ENCODE assay signal across 1 cellular context in the genomic region with DNA sequence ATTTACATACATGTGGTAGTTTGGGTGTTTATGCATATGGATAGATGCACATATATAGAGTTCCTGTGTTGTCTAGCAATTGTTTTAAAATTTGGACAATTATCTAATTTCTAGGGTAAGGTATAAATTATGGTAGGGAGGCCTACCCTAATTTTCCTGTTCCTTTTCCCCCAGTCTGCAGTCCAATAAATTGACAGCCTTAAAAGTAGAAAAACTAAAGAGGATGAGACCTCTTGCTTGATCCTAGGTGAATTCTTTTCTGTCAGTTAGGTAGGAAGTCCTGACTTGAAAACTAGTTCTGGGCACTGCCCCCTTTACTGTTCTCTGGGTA.
TF ChIP-seq lines count a peak whose summit lies in the region.

No MANE protein-coding gene starts in this region.

TF ChIP-seq in GM23338, 12 proteins besides CTCF, POLR2A, EP300 and RAD21 (continued from another document):
- TF ChIP-seq, protein P1, sequence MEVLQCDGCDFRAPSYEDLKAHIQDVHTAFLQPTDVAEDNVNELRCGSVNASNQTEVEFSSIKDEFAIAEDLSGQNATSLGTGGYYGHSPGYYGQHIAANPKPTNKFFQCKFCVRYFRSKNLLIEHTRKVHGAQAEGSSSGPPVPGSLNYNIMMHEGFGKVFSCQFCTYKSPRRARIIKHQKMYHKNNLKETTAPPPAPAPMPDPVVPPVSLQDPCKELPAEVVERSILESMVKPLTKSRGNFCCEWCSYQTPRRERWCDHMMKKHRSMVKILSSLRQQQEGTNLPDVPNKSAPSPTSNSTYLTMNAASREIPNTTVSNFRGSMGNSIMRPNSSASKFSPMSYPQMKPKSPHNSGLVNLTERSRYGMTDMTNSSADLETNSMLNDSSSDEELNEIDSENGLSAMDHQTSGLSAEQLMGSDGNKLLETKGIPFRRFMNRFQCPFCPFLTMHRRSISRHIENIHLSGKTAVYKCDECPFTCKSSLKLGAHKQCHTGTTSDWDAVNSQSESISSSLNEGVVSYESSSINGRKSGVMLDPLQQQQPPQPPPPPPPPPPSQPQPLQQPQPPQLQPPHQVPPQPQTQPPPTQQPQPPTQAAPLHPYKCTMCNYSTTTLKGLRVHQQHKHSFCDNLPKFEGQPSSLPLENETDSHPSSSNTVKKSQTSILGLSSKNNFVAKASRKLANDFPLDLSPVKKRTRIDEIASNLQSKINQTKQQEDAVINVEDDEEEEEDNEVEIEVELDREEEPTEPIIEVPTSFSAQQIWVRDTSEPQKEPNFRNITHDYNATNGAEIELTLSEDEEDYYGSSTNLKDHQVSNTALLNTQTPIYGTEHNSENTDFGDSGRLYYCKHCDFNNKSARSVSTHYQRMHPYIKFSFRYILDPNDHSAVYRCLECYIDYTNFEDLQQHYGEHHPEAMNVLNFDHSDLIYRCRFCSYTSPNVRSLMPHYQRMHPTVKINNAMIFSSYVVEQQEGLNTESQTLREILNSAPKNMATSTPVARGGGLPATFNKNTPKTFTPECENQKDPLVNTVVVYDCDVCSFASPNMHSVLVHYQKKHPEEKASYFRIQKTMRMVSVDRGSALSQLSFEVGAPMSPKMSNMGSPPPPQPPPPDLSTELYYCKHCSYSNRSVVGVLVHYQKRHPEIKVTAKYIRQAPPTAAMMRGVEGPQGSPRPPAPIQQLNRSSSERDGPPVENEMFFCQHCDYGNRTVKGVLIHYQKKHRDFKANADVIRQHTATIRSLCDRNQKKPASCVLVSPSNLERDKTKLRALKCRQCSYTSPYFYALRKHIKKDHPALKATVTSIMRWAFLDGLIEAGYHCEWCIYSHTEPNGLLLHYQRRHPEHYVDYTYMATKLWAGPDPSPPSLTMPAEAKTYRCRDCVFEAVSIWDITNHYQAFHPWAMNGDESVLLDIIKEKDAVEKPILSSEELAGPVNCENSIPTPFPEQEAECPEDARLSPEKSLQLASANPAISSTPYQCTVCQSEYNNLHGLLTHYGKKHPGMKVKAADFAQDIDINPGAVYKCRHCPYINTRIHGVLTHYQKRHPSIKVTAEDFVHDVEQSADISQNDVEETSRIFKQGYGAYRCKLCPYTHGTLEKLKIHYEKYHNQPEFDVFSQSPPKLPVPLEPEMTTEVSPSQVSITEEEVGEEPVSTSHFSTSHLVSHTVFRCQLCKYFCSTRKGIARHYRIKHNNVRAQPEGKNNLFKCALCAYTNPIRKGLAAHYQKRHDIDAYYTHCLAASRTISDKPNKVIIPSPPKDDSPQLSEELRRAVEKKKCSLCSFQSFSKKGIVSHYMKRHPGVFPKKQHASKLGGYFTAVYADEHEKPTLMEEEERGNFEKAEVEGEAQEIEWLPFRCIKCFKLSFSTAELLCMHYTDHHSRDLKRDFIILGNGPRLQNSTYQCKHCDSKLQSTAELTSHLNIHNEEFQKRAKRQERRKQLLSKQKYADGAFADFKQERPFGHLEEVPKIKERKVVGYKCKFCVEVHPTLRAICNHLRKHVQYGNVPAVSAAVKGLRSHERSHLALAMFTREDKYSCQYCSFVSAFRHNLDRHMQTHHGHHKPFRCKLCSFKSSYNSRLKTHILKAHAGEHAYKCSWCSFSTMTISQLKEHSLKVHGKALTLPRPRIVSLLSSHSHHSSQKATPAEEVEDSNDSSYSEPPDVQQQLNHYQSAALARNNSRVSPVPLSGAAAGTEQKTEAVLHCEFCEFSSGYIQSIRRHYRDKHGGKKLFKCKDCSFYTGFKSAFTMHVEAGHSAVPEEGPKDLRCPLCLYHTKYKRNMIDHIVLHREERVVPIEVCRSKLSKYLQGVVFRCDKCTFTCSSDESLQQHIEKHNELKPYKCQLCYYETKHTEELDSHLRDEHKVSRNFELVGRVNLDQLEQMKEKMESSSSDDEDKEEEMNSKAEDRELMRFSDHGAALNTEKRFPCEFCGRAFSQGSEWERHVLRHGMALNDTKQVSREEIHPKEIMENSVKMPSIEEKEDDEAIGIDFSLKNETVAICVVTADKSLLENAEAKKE (CRISPR knock-in tag; IDR thresholded peaks at IDR 0.05) = no peak
- TF ChIP-seq NANOG (IDR thresholded peaks at IDR 0.05; ENCODE audit: borderline replicate concordance) (no peak), EZH2phosphoT487 (IDR thresholded peaks at IDR 0.05; ENCODE audit: unreplicated experiment) (no peak), CREB1 (CRISPR knock-in tag; IDR thresholded peaks at IDR 0.05; ENCODE audit: low read depth) (no peak), POLR2AphosphoS5 (IDR thresholded peaks at IDR 0.05; ENCODE audit: low read depth) (no peak), ZNF114 (CRISPR knock-in tag; IDR thresholded peaks at IDR 0.05) (no peak), EZH2 (IDR thresholded peaks at IDR 0.05; ENCODE audit: low read depth, unreplicated experiment) (no peak), STAT1 (IDR thresholded peaks at IDR 0.05; ENCODE audit: unreplicated experiment) (no peak), JUNB (IDR thresholded peaks at IDR 0.05; ENCODE audit: unreplicated experiment) (no peak), ZNF331 (CRISPR knock-in tag; IDR thresholded peaks at IDR 0.05; ENCODE audit: low read depth) (no peak)
- TF ChIP-seq, protein P2, sequence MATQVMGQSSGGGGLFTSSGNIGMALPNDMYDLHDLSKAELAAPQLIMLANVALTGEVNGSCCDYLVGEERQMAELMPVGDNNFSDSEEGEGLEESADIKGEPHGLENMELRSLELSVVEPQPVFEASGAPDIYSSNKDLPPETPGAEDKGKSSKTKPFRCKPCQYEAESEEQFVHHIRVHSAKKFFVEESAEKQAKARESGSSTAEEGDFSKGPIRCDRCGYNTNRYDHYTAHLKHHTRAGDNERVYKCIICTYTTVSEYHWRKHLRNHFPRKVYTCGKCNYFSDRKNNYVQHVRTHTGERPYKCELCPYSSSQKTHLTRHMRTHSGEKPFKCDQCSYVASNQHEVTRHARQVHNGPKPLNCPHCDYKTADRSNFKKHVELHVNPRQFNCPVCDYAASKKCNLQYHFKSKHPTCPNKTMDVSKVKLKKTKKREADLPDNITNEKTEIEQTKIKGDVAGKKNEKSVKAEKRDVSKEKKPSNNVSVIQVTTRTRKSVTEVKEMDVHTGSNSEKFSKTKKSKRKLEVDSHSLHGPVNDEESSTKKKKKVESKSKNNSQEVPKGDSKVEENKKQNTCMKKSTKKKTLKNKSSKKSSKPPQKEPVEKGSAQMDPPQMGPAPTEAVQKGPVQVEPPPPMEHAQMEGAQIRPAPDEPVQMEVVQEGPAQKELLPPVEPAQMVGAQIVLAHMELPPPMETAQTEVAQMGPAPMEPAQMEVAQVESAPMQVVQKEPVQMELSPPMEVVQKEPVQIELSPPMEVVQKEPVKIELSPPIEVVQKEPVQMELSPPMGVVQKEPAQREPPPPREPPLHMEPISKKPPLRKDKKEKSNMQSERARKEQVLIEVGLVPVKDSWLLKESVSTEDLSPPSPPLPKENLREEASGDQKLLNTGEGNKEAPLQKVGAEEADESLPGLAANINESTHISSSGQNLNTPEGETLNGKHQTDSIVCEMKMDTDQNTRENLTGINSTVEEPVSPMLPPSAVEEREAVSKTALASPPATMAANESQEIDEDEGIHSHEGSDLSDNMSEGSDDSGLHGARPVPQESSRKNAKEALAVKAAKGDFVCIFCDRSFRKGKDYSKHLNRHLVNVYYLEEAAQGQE (IDR thresholded peaks at IDR 0.05; ENCODE audit: unreplicated experiment) = no peak
